1 cellular context compared by ENCODE assay signal in the genomic region with DNA sequence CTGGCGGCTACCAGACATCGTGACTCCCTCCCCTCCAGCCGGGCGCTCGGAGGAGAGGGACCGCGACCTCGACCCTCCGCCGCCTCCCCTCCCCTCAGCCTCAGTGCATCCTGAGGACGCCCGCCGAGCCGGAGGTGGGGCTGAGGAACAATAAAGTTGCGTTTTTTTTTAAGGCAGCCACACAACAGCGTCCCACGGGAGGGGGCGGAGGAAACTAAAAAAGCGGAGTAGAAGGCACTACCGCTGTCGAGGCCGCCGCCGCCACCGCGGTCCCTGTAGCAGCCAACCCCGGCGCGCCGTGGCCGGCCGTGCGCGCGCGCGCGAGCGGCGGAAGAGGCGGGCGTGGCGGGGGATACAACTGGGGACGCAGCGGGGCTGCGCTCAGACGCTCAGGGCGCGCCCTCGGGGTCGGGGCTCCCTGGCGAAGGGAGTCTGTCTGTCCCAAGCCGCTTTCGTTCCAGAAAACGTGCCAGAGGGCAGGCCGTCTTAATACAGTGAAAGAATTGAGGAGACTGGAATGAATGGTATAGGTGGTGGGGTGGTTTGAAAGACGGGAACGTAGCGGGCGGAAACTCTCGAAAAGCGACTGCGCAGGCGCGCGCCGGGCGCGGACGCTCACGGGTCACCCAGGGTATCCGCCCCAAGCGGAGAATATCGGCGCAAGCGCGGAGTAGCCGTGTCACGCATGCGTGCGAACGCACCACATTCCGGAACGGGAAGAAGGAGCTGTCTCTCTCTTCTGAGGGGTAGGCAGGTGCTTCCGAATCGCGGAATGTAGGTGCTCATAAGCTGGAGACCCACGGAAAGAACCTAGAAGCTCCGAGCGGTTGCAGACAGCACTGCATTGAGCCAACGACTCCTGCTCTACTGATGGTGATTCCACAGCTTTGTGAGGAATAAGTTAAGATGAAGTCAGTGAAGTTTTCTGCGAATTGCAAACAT.
TF ChIP-seq lines count a peak whose summit lies in the region.

COP1 (minus strand) TSS at position 326 of the 942 bp plus-strand sequence; CDS start at position 18, 308 bp downstream.

TF ChIP-seq in HCT116, 20 proteins besides CTCF, POLR2A, EP300 and RAD21 (continued from another document):
- TF ChIP-seq REST (IDR thresholded peaks at IDR 0.05; ENCODE audit: low read depth), result no peak
- TF ChIP-seq ZBTB33 (IDR thresholded peaks at IDR 0.05; ENCODE audit: extremely low read depth, insufficient replicate concordance, low read length), result no peak
- no peak for TF ChIP-seq ZNF274 (IDR thresholded peaks at IDR 0.05; ENCODE audit: low read depth, low read length)
- no peak for TF ChIP-seq EZH2phosphoT487 (IDR thresholded peaks at IDR 0.05; ENCODE audit: borderline replicate concordance)
- peak; percentile 9 for TF ChIP-seq TCF7L2 (IDR thresholded peaks at IDR 0.05; ENCODE audit: borderline replicate concordance, extremely low read depth, insufficient read depth, insufficient read length)
